Comparison of ENCODE assay signal across 21 cellular contexts in genomic region chr4:903066-904046, GRCh38.
"Had no signal": no experiment of that assay in that cellular context is flagged by ENCODE, and none has a peak within 500 bp of the region (broad histone marks: within the 10 kb centered on the region; RNA-seq: fewer than 3 reads in every experiment).

No MANE protein-coding gene starts in this region.

- H3K4me1 ChIP-seq: prostate gland, tibial artery had no signal

- H3K9me3 ChIP-seq: prostate gland, tibial artery had no signal

- H3K36me3 ChIP-seq: prostate gland had no signal

- H3K27ac ChIP-seq: prostate gland, tibial artery had no signal

- DNase-seq: activated B cell treated with CpG ODN at 0.5 μM for 24 hours; activated CD4-positive, alpha-beta T cell treated with anti-CD3 and anti-CD28 coated beads for 4 hours; activated CD4-positive, alpha-beta T cell treated with anti-CD3 and anti-CD28 coated beads, Interleukin-2, amount 50 U/mL, for 48 hours; activated CD8-positive, alpha-beta memory T cell treated with anti-CD3 and anti-CD28 coated beads, Interleukin-2, amount 50 U/mL, for 48 hours; activated naive CD4-positive, alpha-beta T cell treated with Interleukin-2 at 50 U/mL for 16 hours; activated naive CD8-positive, alpha-beta T cell treated with anti-CD3 and anti-CD28 coated beads, Interleukin-2, amount 10 ng/mL, durations not matched to agents 7 days and 5 days; activated T-cell treated with anti-CD3 and anti-CD28 coated beads, Interleukin-2, amount 50 U/mL, for 4 hours; amygdala; effector CD4-positive, alpha-beta T cell; foreskin melanocyte; midbrain; natural killer cell; stimulated activated CD4-positive, alpha-beta T cell treated with anti-CD3 and anti-CD28 coated beads, Interleukin-12 subunit alpha, Interleukin-12 subunit beta, amount 100 ng/mL, for 4 hours; stimulated activated CD4-positive, alpha-beta T cell treated with anti-CD3 and anti-CD28 coated beads, Interleukin-4, amount 100 ng/mL, for 4 hours; stimulated activated naive CD8-positive, alpha-beta T cell treated with anti-CD3 and anti-CD28 coated beads, Interleukin-15, Interleukin-2, amounts not matched to agents 100 U/mL and 50 U/mL, for 24 hours; T-cell; tibial artery had no signal

- FAIRE-seq: TTC549, urothelium cell line had no signal

- H3K27me3 ChIP-seq: tibial artery had no signal

- H3K4me3 ChIP-seq: prostate gland, tibial artery had no signal

- ATAC-seq: activated T-cell treated with anti-CD3 and anti-CD28 coated beads, Interleukin-2, amount 50 U/mL, for 4 hours; left lobe of liver; stimulated activated naive CD8-positive, alpha-beta T cell treated with anti-CD3 and anti-CD28 coated beads, Interleukin-15, Interleukin-2, amounts not matched to agents 100 U/mL and 50 U/mL, for 24 hours had no signal
